ENCODE assay signal across 34 cellular contexts in the genomic region with DNA sequence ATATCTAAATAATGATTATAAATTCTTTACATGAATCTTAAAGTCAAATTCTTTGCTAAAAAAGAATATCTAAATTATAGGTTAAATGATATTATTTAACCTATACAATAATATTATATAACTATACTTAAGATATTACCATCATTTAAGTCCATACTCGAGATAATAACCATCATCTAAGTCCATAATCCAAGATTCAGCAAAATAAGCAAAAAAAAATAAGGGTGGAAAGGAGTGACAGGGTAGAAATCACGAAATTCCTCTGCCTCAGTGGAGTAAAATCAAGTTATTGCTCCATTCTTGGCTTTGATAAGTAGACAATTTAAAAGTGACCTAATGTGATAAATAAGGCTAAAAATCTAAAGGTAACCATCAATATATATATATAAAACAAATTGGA. TPM values are rescaled to one million over a fixed set of nuclear protein-coding genes. Genes with fewer than 3 reads are reported as not detected.
"Had no signal": no experiment of that assay in that cellular context is flagged by ENCODE, and none has a peak within 500 bp of the region (broad histone marks: within the 10 kb centered on the region; RNA-seq: fewer than 3 reads in every experiment).

No MANE protein-coding gene starts in this region.

- H3K4me2 ChIP-seq: neural progenitor cell, smooth muscle cell had no signal

- H3K27me3 ChIP-seq: neural progenitor cell, ovary, stomach, thyroid gland, tibial nerve, upper lobe of left lung, vagina had no signal

- H3K4me3 ChIP-seq: neural progenitor cell, ovary, psoas muscle, skin epidermis, smooth muscle cell, spleen, stomach, thoracic aorta, thyroid gland, tibial nerve, upper lobe of left lung, vagina had no signal

- H3K27ac ChIP-seq: neural progenitor cell, ovary, parathyroid adenoma, psoas muscle, skin epidermis, spleen, stomach, thoracic aorta, thyroid gland, tibial nerve, upper lobe of left lung, vagina had no signal

- H3K9me3 ChIP-seq: ovary, thoracic aorta, thyroid gland, vagina had no signal

- H2AFZ ChIP-seq: neural progenitor cell, parathyroid adenoma had no signal

- H3K4me1 ChIP-seq: neural progenitor cell, parathyroid adenoma, psoas muscle, spleen, stomach, thyroid gland, tibial nerve, upper lobe of left lung, vagina had no signal

- FAIRE-seq: urothelium cell line had no signal

- ATAC-seq: naive thymus-derived CD4-positive, alpha-beta T cell; natural killer cell; psoas muscle; right cardiac atrium; sciatic nerve; stimulated activated effector memory CD8-positive, alpha-beta T cell treated with anti-CD3 and anti-CD28 coated beads, Interleukin-12 subunit alpha, Interleukin-12 subunit beta, amount 100 ng/mL, for 72 hours; stimulated activated naive B cell treated with anti-CD40 and anti-IgM and Interleukin-4, amounts not matched to agents 10 μg/mL and 1 μg/mL and 100 μg/mL, for 72 hours had no signal

- H3K79me2 ChIP-seq: parathyroid adenoma had no signal

- DNase-seq: naive thymus-derived CD4-positive, alpha-beta T cell; natural killer cell; occipital lobe; ovary; posterior cingulate gyrus; psoas muscle; right cardiac atrium; spleen; stimulated activated CD4-positive, alpha-beta T cell treated with anti-CD3 and anti-CD28 coated beads, Interleukin-12 subunit alpha, Interleukin-12 subunit beta, amount 100 ng/mL, for 4 hours; stimulated activated CD4-positive, alpha-beta T cell treated with anti-CD3 and anti-CD28 coated beads, Interleukin-1b, Interleukin-23, amount 100 ng/mL, for 48 hours; stimulated activated CD4-positive, alpha-beta T cell treated with anti-CD3 and anti-CD28 coated beads, Interleukin-4, amount 100 ng/mL, for 24 hours; stimulated activated naive B cell treated with anti-CD40 and anti-IgM and Interleukin-4, amounts not matched to agents 10 μg/mL and 1 μg/mL and 100 μg/mL, for 72 hours; stimulated activated naive CD4-positive, alpha-beta T cell treated with Interleukin-2 at 50 U/mL for 16 hours; stomach; thyroid gland; trophoblast cell; upper lobe of left lung had no signal

- H3K9ac ChIP-seq: neural progenitor cell, parathyroid adenoma had no signal

- H3K36me3 ChIP-seq: ovary, spleen, stomach, thoracic aorta, thyroid gland, tibial nerve, upper lobe of left lung, vagina had no signal

RNA-seq across cellular contexts. Expression of gene IL17A, which starts 9.7 kb away (rescaled TPM):
- total RNA-seq: naive thymus-derived CD4-positive, alpha-beta T cell; natural killer cell; occipital lobe; osteoblast; ovary; progenitor cell of endocrine pancreas; psoas muscle; renal cortical epithelial cell; right cardiac atrium; sciatic nerve; smooth muscle cell; spleen; stomach; subcutaneous adipose tissue; temporal lobe; thoracic aorta; thyroid gland; tibial nerve; upper lobe of left lung; ureter; vagina had no signal
- polyA plus RNA-seq: naive thymus-derived CD4-positive, alpha-beta T cell; neural cell; ovary; psoas muscle; right cardiac atrium; smooth muscle cell; spleen had no signal

RNA-seq across cellular contexts. Expression of gene IL17F, which starts 48.4 kb away (rescaled TPM):
- total RNA-seq: natural killer cell, occipital lobe, osteoblast, ovary, progenitor cell of endocrine pancreas, psoas muscle, renal cortical epithelial cell, right cardiac atrium, sciatic nerve, smooth muscle cell, spleen, stomach, subcutaneous adipose tissue, thoracic aorta, thyroid gland, tibial nerve, upper lobe of left lung, ureter, vagina had no signal
- polyA plus RNA-seq: naive thymus-derived CD4-positive, alpha-beta T cell; neural cell; ovary; psoas muscle; right cardiac atrium; smooth muscle cell; spleen; stomach had no signal
